Comparison of ENCODE assay signal across 1 cellular context in the genomic region with DNA sequence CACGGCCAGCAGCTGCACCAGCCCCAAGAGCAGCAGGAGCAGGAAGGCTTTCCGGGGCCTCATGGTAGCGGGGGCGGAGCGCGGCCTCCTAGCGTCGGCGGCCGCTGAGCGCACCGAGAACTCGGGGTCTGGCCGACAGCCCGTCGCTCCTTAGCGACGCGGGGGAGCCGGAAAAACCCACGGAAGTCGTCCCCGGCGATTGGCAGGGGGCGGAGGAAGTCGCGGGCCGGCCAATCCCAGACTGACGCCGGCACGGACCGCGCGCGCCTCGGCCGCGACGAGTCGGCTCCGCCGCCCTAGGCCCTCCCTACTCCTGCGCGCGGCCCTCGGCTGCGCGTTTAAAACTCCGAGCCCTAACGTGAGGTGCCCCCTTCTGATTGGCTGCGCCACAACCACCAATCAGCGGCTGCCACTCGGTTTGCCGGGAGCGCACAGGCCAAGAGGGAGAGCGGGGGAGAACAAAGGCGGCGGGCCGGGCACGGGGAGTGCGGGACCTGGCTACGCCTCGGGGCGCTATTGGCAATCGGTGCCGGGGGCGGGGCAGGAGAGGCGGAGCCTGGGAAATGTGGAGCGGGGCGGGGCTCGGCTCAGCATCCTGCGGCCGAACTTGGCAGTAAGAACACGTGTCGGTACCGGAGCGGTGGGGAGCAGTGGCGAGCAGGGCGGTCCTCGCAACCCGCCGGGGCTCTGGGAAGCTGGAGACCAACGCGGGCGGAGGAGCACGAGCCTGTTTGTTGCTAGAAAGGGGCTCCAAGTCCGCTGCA.
A peak's percentile ranks its signal among the peaks of the same experiment; 100 is the strongest.
TF ChIP-seq lines count a peak whose summit lies in the region.

A gene with protein sequence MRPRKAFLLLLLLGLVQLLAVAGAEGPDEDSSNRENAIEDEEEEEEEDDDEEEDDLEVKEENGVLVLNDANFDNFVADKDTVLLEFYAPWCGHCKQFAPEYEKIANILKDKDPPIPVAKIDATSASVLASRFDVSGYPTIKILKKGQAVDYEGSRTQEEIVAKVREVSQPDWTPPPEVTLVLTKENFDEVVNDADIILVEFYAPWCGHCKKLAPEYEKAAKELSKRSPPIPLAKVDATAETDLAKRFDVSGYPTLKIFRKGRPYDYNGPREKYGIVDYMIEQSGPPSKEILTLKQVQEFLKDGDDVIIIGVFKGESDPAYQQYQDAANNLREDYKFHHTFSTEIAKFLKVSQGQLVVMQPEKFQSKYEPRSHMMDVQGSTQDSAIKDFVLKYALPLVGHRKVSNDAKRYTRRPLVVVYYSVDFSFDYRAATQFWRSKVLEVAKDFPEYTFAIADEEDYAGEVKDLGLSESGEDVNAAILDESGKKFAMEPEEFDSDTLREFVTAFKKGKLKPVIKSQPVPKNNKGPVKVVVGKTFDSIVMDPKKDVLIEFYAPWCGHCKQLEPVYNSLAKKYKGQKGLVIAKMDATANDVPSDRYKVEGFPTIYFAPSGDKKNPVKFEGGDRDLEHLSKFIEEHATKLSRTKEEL (minus strand): TSS at position 160 of the 764 bp plus-strand sequence. CDS start 97 bp downstream, at position 63.

TF ChIP-seq in HepG2, 621 proteins besides CTCF, POLR2A, EP300 and RAD21 (continued from another document and continues in another):
- TF ChIP-seq, protein P1, sequence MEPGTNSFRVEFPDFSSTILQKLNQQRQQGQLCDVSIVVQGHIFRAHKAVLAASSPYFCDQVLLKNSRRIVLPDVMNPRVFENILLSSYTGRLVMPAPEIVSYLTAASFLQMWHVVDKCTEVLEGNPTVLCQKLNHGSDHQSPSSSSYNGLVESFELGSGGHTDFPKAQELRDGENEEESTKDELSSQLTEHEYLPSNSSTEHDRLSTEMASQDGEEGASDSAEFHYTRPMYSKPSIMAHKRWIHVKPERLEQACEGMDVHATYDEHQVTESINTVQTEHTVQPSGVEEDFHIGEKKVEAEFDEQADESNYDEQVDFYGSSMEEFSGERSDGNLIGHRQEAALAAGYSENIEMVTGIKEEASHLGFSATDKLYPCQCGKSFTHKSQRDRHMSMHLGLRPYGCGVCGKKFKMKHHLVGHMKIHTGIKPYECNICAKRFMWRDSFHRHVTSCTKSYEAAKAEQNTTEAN (CRISPR knock-in tag; conservative IDR thresholded peaks at IDR 0.05): peak; percentile 31; the same call in 1 of the 2 replicates
- TF ChIP-seq, protein P2, sequence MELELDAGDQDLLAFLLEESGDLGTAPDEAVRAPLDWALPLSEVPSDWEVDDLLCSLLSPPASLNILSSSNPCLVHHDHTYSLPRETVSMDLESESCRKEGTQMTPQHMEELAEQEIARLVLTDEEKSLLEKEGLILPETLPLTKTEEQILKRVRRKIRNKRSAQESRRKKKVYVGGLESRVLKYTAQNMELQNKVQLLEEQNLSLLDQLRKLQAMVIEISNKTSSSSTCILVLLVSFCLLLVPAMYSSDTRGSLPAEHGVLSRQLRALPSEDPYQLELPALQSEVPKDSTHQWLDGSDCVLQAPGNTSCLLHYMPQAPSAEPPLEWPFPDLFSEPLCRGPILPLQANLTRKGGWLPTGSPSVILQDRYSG (CRISPR knock-in tag; IDR thresholded peaks at IDR 0.05): no peak
- TF ChIP-seq ZNF569 (CRISPR knock-in tag; IDR thresholded peaks at IDR 0.05; ENCODE audit: borderline replicate concordance): peak; percentile 75; the same call in 1 of the 2 replicates
- peak; percentile 72; the same call in 1 of the 2 replicates for TF ChIP-seq SALL1 (CRISPR knock-in tag; IDR thresholded peaks at IDR 0.05)
- peak; percentile 95 for TF ChIP-seq ZFY (CRISPR knock-in tag; IDR thresholded peaks at IDR 0.05)
- no peak for TF ChIP-seq MAFF (IDR thresholded peaks at IDR 0.05; ENCODE audit: low read depth, low read length)
- TF ChIP-seq YY1 (IDR thresholded peaks at IDR 0.05; ENCODE audit: insufficient read depth, insufficient replicate concordance, low read depth, low read length): peak; percentile 24
- TF ChIP-seq, protein P3, sequence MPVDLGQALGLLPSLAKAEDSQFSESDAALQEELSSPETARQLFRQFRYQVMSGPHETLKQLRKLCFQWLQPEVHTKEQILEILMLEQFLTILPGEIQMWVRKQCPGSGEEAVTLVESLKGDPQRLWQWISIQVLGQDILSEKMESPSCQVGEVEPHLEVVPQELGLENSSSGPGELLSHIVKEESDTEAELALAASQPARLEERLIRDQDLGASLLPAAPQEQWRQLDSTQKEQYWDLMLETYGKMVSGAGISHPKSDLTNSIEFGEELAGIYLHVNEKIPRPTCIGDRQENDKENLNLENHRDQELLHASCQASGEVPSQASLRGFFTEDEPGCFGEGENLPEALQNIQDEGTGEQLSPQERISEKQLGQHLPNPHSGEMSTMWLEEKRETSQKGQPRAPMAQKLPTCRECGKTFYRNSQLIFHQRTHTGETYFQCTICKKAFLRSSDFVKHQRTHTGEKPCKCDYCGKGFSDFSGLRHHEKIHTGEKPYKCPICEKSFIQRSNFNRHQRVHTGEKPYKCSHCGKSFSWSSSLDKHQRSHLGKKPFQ (CRISPR knock-in tag; IDR thresholded peaks at IDR 0.05; ENCODE audit: insufficient replicate concordance): peak; percentile 86
- TF ChIP-seq, protein P4, sequence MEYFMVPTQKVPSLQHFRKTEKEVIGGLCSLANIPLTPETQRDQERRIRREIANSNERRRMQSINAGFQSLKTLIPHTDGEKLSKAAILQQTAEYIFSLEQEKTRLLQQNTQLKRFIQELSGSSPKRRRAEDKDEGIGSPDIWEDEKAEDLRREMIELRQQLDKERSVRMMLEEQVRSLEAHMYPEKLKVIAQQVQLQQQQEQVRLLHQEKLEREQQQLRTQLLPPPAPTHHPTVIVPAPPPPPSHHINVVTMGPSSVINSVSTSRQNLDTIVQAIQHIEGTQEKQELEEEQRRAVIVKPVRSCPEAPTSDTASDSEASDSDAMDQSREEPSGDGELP (IDR thresholded peaks at IDR 0.05; ENCODE audit: borderline replicate concordance, low read depth): 0 out of 2 replicates have a peak, but pooled peaks have one; percentile 6
- no peak for TF ChIP-seq RELA (CRISPR knock-in tag; IDR thresholded peaks at IDR 0.05)
- TF ChIP-seq ZNF746 (CRISPR knock-in tag; IDR thresholded peaks at IDR 0.05): no peak; the same call in 1 of the 2 replicates
- peak; percentile 81 for TF ChIP-seq ATF7-NPFF (CRISPR knock-in tag; IDR thresholded peaks at IDR 0.05; ENCODE audit: low read depth)
- TF ChIP-seq, protein P5, sequence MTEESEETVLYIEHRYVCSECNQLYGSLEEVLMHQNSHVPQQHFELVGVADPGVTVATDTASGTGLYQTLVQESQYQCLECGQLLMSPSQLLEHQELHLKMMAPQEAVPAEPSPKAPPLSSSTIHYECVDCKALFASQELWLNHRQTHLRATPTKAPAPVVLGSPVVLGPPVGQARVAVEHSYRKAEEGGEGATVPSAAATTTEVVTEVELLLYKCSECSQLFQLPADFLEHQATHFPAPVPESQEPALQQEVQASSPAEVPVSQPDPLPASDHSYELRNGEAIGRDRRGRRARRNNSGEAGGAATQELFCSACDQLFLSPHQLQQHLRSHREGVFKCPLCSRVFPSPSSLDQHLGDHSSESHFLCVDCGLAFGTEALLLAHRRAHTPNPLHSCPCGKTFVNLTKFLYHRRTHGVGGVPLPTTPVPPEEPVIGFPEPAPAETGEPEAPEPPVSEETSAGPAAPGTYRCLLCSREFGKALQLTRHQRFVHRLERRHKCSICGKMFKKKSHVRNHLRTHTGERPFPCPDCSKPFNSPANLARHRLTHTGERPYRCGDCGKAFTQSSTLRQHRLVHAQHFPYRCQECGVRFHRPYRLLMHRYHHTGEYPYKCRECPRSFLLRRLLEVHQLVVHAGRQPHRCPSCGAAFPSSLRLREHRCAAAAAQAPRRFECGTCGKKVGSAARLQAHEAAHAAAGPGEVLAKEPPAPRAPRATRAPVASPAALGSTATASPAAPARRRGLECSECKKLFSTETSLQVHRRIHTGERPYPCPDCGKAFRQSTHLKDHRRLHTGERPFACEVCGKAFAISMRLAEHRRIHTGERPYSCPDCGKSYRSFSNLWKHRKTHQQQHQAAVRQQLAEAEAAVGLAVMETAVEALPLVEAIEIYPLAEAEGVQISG (CRISPR knock-in tag; IDR thresholded peaks at IDR 0.05): peak; percentile 80
- peak; percentile 72 for TF ChIP-seq GATAD1 (CRISPR knock-in tag; IDR thresholded peaks at IDR 0.05)
- peak; percentile 92 for TF ChIP-seq REL (CRISPR knock-in tag; conservative IDR thresholded peaks at IDR 0.05)
- TF ChIP-seq, protein P6, sequence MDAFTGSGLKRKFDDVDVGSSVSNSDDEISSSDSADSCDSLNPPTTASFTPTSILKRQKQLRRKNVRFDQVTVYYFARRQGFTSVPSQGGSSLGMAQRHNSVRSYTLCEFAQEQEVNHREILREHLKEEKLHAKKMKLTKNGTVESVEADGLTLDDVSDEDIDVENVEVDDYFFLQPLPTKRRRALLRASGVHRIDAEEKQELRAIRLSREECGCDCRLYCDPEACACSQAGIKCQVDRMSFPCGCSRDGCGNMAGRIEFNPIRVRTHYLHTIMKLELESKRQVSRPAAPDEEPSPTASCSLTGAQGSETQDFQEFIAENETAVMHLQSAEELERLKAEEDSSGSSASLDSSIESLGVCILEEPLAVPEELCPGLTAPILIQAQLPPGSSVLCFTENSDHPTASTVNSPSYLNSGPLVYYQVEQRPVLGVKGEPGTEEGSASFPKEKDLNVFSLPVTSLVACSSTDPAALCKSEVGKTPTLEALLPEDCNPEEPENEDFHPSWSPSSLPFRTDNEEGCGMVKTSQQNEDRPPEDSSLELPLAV (CRISPR knock-in tag; conservative IDR thresholded peaks at IDR 0.05; ENCODE audit: low read depth): 0 out of 2 replicates have a peak, but pooled peaks have one; percentile 34
- TF ChIP-seq ZNF441 (CRISPR knock-in tag; IDR thresholded peaks at IDR 0.05; ENCODE audit: borderline replicate concordance): peak; percentile 51
- TF ChIP-seq STAT5B (CRISPR knock-in tag; IDR thresholded peaks at IDR 0.05): no peak
- TF ChIP-seq MTF2 (CRISPR knock-in tag; IDR thresholded peaks at IDR 0.05; ENCODE audit: borderline replicate concordance): no peak
- no peak; the same call in 1 of the 2 replicates for TF ChIP-seq TBX3 (IDR thresholded peaks at IDR 0.05; ENCODE audit: borderline replicate concordance)
- no peak for TF ChIP-seq ADNP (CRISPR knock-in tag; IDR thresholded peaks at IDR 0.05)
- TF ChIP-seq, protein P7, sequence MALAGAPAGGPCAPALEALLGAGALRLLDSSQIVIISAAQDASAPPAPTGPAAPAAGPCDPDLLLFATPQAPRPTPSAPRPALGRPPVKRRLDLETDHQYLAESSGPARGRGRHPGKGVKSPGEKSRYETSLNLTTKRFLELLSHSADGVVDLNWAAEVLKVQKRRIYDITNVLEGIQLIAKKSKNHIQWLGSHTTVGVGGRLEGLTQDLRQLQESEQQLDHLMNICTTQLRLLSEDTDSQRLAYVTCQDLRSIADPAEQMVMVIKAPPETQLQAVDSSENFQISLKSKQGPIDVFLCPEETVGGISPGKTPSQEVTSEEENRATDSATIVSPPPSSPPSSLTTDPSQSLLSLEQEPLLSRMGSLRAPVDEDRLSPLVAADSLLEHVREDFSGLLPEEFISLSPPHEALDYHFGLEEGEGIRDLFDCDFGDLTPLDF (CRISPR knock-in tag; IDR thresholded peaks at IDR 0.05): peak; percentile 91
- peak; percentile 68 for TF ChIP-seq HNRNPK (IDR thresholded peaks at IDR 0.05; ENCODE audit: low read depth, low read length, poor library complexity, severe bottlenecking)
- no peak for TF ChIP-seq ZNF737 (CRISPR knock-in tag; IDR thresholded peaks at IDR 0.05; ENCODE audit: borderline replicate concordance)
- peak; percentile 81 for TF ChIP-seq SIN3A (IDR thresholded peaks at IDR 0.05; ENCODE audit: borderline replicate concordance, low read depth, low read length)
- no peak for TF ChIP-seq HMG20B (CRISPR knock-in tag; conservative IDR thresholded peaks at IDR 0.05)
- peak; percentile 93 for TF ChIP-seq MYC (CRISPR knock-in tag; IDR thresholded peaks at IDR 0.05; ENCODE audit: borderline replicate concordance)
- peak; percentile 10; the same call in 1 of the 2 replicates for TF ChIP-seq ZNF614 (CRISPR knock-in tag; IDR thresholded peaks at IDR 0.05; ENCODE audit: borderline replicate concordance)
- peak; percentile 65; the same call in 1 of the 2 replicates for TF ChIP-seq ZNF546 (CRISPR knock-in tag; conservative IDR thresholded peaks at IDR 0.05)
- TF ChIP-seq, protein P8, sequence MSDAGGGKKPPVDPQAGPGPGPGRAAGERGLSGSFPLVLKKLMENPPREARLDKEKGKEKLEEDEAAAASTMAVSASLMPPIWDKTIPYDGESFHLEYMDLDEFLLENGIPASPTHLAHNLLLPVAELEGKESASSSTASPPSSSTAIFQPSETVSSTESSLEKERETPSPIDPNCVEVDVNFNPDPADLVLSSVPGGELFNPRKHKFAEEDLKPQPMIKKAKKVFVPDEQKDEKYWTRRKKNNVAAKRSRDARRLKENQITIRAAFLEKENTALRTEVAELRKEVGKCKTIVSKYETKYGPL (CRISPR knock-in tag; IDR thresholded peaks at IDR 0.05): 0 out of 2 replicates have a peak, but pooled peaks have one; percentile 26
- TF ChIP-seq JUND (CRISPR knock-in tag; IDR thresholded peaks at IDR 0.05): no peak
- TF ChIP-seq ZBTB20 (CRISPR knock-in tag; IDR thresholded peaks at IDR 0.05; ENCODE audit: borderline replicate concordance, low read depth): peak; percentile 73; the same call in 1 of the 2 replicates
- 0 out of 2 replicates have a peak, but pooled peaks have one; percentile 26 for TF ChIP-seq KLF13 (CRISPR knock-in tag; IDR thresholded peaks at IDR 0.05)
- 0 out of 2 replicates have a peak, but pooled peaks have one; percentile 36 for TF ChIP-seq ZNF761 (CRISPR knock-in tag; conservative IDR thresholded peaks at IDR 0.05)
- TF ChIP-seq, protein P9, sequence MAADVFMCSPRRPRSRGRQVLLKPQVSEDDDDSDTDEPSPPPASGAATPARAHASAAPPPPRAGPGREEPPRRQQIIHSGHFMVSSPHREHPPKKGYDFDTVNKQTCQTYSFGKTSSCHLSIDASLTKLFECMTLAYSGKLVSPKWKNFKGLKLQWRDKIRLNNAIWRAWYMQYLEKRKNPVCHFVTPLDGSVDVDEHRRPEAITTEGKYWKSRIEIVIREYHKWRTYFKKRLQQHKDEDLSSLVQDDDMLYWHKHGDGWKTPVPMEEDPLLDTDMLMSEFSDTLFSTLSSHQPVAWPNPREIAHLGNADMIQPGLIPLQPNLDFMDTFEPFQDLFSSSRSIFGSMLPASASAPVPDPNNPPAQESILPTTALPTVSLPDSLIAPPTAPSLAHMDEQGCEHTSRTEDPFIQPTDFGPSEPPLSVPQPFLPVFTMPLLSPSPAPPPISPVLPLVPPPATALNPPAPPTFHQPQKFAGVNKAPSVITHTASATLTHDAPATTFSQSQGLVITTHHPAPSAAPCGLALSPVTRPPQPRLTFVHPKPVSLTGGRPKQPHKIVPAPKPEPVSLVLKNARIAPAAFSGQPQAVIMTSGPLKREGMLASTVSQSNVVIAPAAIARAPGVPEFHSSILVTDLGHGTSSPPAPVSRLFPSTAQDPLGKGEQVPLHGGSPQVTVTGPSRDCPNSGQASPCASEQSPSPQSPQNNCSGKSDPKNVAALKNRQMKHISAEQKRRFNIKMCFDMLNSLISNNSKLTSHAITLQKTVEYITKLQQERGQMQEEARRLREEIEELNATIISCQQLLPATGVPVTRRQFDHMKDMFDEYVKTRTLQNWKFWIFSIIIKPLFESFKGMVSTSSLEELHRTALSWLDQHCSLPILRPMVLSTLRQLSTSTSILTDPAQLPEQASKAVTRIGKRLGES (CRISPR knock-in tag; IDR thresholded peaks at IDR 0.05; ENCODE audit: borderline replicate concordance): 0 out of 2 replicates have a peak, but pooled peaks have one; percentile 45
- TF ChIP-seq ZNF766 (CRISPR knock-in tag; IDR thresholded peaks at IDR 0.05; ENCODE audit: borderline replicate concordance): peak; percentile 32
- 0 out of 2 replicates have a peak, but pooled peaks have one; percentile 61 for TF ChIP-seq KDM3A (CRISPR knock-in tag; IDR thresholded peaks at IDR 0.05; ENCODE audit: low read depth)
